Comparison of ENCODE assay signal across 11 cellular contexts in the genomic region with DNA sequence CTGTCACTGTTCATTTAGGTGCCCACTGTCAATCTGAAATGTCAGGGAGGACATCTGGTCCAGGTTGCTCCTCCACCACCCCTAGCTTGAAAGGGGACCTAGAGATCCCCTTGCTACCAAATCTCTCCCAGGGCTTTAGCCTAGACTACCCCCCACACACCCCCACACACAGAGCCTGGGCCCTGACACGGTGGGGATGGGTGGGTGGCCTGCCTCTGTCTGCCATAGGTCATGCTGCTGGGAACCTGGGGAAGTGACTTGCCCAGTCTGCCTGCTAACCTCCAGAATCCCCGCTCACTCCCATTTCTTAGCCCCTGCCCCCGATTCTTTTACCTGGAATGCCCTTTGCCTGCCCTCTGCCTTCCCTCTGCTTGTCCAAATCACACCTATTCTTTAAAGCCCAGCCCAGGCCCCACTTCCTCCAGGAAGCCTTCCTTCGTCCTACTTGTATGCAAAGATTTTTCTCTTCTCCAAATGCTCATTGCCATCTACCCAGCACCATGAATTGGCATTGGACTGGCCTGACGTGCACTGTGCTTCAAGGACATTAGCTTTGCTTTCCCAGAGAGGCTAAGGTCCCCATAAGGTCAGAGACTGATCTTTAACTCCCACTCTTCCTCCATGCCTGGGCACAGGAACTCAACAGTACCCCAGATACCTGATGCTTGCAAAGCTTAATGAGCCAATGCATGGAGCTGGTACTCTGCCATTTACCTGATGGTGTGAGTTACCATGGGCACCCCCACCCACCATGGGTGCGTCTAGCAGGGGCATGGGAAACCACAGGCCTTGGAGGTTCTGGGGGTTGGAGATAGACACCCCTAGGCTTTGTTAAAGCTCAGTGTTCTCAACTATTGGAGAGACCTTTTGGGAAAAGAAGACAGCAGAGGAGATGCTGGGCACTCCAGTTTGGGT. TPM values are rescaled to one million over a fixed set of nuclear protein-coding genes. Genes with fewer than 3 reads are reported as not detected.
DNase-seq lines count a peak whose midpoint lies in the region; ATAC-seq and TF ChIP-seq lines count a peak whose summit lies in the region.
"Had no signal": no experiment of that assay in that cellular context is flagged by ENCODE, and none has a peak within 500 bp of the region (broad histone marks: within the 10 kb centered on the region; RNA-seq: fewer than 3 reads in every experiment).

No MANE protein-coding gene starts in this region.

- H3K36me3 Mint-ChIP-seq in progenitor cell of endocrine pancreas (ENCODE audit: insufficient read depth): no peaks in the 10 kb centered on the region

- H3K4me1 ChIP-seq in ACC112 (ENCODE audit: control insufficient read depth, insufficient read depth, low read length, unreplicated experiment) (peaks cover 39% of the 10 kb centered on the region), heart right ventricle (peaks cover 13 to 84% (median 72%) of the 10 kb centered on the region in 9 donors)

- H3K36me3 ChIP-seq in ACC112 (ENCODE audit: insufficient read depth, low read length): no peaks in the 10 kb centered on the region
- H3K36me3 ChIP-seq in heart right ventricle: no peaks in the 10 kb centered on the region

- no peaks in the 10 kb centered on the region for H3K9me3 Mint-ChIP-seq in progenitor cell of endocrine pancreas (ENCODE audit: low read depth)

- intact Hi-C loops in heart right ventricle (cut with DNase I): loop anchor here in 1 of 10 donors (5.0 kb wide), 1 partner anchor 52 kb away; no protein-coding TSS in a partner anchor

- no peak overlapping the region for H2AFZ ChIP-seq in ACC112 (ENCODE audit: low read length, unreplicated experiment)

- DNase-seq in RWPE1 (ENCODE audit: low spot score): no peak
- no peak for DNase-seq in heart right ventricle
- no peak for DNase-seq in progenitor cell of endocrine pancreas (ENCODE audit: low spot score, unreplicated experiment)
- DNase-seq in NCI-H524 treated with DMSO at 0.1 percent for 48 hours (lab: John Stamatoyannopoulos, UW): no peak
- no peak for DNase-seq in left lobe of liver (ENCODE audit: low spot score)
- DNase-seq: activated CD4-positive, alpha-beta T cell treated with anti-CD3 and anti-CD28 coated beads for 36 hours; stimulated activated CD4-positive, alpha-beta T cell treated with anti-CD3 and anti-CD28 coated beads, Interleukin-15, amount 100 ng/mL, for 24 hours had no signal

- no peak overlapping the region for H3K27ac ChIP-seq in ACC112 (ENCODE audit: low read depth, low read length)
- H3K27ac ChIP-seq in RWPE1: peak overlapping the region; percentile 77
- H3K27ac ChIP-seq in heart right ventricle: peak overlapping the region; percentile 86 to 99 (median 97)

- TF ChIP-seq CTCF in RWPE1 (conservative IDR thresholded peaks at IDR 0.05; ENCODE audit: low read depth) (no peak), heart right ventricle (IDR thresholded peaks at IDR 0.05) (no peak), progenitor cell of endocrine pancreas (IDR thresholded peaks at IDR 0.05; ENCODE audit: unreplicated experiment) (no peak)

- no peaks in the 10 kb centered on the region for H3K9me3 ChIP-seq in heart right ventricle

- H3K27me3 Mint-ChIP-seq in progenitor cell of endocrine pancreas: peaks cover 30% of the 10 kb centered on the region

- H3K79me2 ChIP-seq in ACC112 (ENCODE audit: control insufficient read depth, insufficient read depth, low read length, unreplicated experiment): peaks cover 12% of the 10 kb centered on the region

- H3K27ac Mint-ChIP-seq in progenitor cell of endocrine pancreas: peak overlapping the region; percentile 90
- H3K27ac Mint-ChIP-seq: activated CD4-positive, alpha-beta T cell treated with anti-CD3 and anti-CD28 coated beads for 36 hours had no signal

- WGBS in heart right ventricle, 2 donors: 54 to 56% methylated on average over 6 of the region's 6 CpGs

- CTCF ChIA-PET in RWPE1 (lab: Yijun Ruan, JAX): interaction anchor here (0.7 kb wide), 1 partner anchor 7 kb away, joined by 7 read pairs; no protein-coding TSS in a partner anchor

- H3K4me3 Mint-ChIP-seq in progenitor cell of endocrine pancreas (ENCODE audit: low read depth): peak overlapping the region; percentile 75
- H3K4me3 Mint-ChIP-seq: activated CD4-positive, alpha-beta T cell treated with anti-CD3 and anti-CD28 coated beads for 36 hours had no signal

- POLR2A ChIA-PET in RWPE1 (lab: Yijun Ruan, JAX; ENCODE audit: low non-redundant PET): no interaction called here

- H3K27me3 ChIP-seq in ACC112 (ENCODE audit: insufficient read depth, low read length): no peaks in the 10 kb centered on the region
- H3K27me3 ChIP-seq in heart right ventricle: peaks cover 0 to 69% (median 4%) of the 10 kb centered on the region in 7 donors

- H3K4me3 ChIP-seq in ACC112 (ENCODE audit: low read depth, low read length) (peak overlapping the region; percentile 98), heart right ventricle (peak overlapping the region in 8 of 10 donors; percentile 46 to 86 (median 72))

- peaks cover 35% of the 10 kb centered on the region for H3K4me1 Mint-ChIP-seq in progenitor cell of endocrine pancreas (ENCODE audit: low read depth)

- no peak for ATAC-seq in heart right ventricle
- no peak for ATAC-seq in HG03460 (IDR thresholded peaks at IDR 0.05; ENCODE audit: unreplicated experiment)
- no peak for ATAC-seq in left lobe of liver
- ATAC-seq in GM19467 (IDR thresholded peaks at IDR 0.05; ENCODE audit: unreplicated experiment): no peak
- ATAC-seq: activated CD4-positive, alpha-beta T cell treated with anti-CD3 and anti-CD28 coated beads for 36 hours had no signal

RNA-seq across cellular contexts. Expression of a gene that starts 1.9 kb away (rescaled TPM):
- total RNA-seq in heart right ventricle: 100 to 1,000 TPM in 5 of 10 donors, 10 to 100 TPM in 5; 78.0 to 119 (median 97.6) TPM
- 100 to 1,000 TPM in 1 of 2 donors, 10 to 100 TPM in 1; 77.7 to 175 TPM for polyA plus RNA-seq in heart right ventricle
- 51.1 and 52.9 TPM in 2 replicates for total RNA-seq in progenitor cell of endocrine pancreas
- 2.2 TPM for total RNA-seq in left lobe of liver

RNA-seq across cellular contexts. Expression of a gene that starts 18.2 kb away (rescaled TPM):
- total RNA-seq in heart right ventricle (10 to 100 TPM; 12.1 to 22.4 (median 17.4) TPM), progenitor cell of endocrine pancreas (41.4 and 42.2 TPM in 2 replicates), left lobe of liver (16.1 TPM)
- 10 to 100 TPM; 19.2 to 20.9 TPM for polyA plus RNA-seq in heart right ventricle

RNA-seq across cellular contexts. Expression of a gene that starts 23.4 kb away (rescaled TPM):
- 10 to 100 TPM; 25.2 to 33.8 (median 29.5) TPM for total RNA-seq in heart right ventricle
- polyA plus RNA-seq in heart right ventricle: 10 to 100 TPM; 13.0 to 35.2 TPM
- total RNA-seq in progenitor cell of endocrine pancreas: 48.7 and 55.1 TPM in 2 replicates
- 7.8 TPM for total RNA-seq in left lobe of liver

RNA-seq across cellular contexts. Expression of a gene that starts 40.1 kb away (rescaled TPM):
- total RNA-seq in heart right ventricle (not detected), progenitor cell of endocrine pancreas (not detected in 2 replicates), left lobe of liver (not detected)
- polyA plus RNA-seq in heart right ventricle: not detected
- total RNA-seq: activated CD4-positive, alpha-beta T cell treated with anti-CD3 and anti-CD28 coated beads for 36 hours; cerebellum had no signal

Comparison
In these comparisons a context has a peak if more than half of its experiments do, and no peak if none do; other contexts are left out.
1. RNA of a gene that starts 1.9 kb away (total RNA-seq): 78.0 to 119 TPM in heart right ventricle and 51.1 to 52.9 TPM in progenitor cell of endocrine pancreas; 2.2 TPM in left lobe of liver (single experiment); every median in the first group is over 10 times any median in the second.